In genomic region chr2:215364157-215365155, GRCh38 we compare ENCODE assay signal across 27 cellular contexts. TPM values are rescaled to one million over a fixed set of nuclear protein-coding genes. Genes with fewer than 3 reads are reported as not detected.
DNase-seq lines count a peak whose midpoint lies in the region; ATAC-seq, FAIRE-seq and TF ChIP-seq lines count a peak whose summit lies in the region.
"Had no signal": no experiment of that assay in that cellular context is flagged by ENCODE, and none has a peak within 500 bp of the region (broad histone marks: within the 10 kb centered on the region; RNA-seq: fewer than 3 reads in every experiment).

No MANE protein-coding gene starts in this region.

- H4K20me1 ChIP-seq in SK-N-SH (ENCODE audit: insufficient read depth) (peaks cover 76% of the 10 kb centered on the region), astrocyte (ENCODE audit: insufficient read depth, low read length) (peaks cover 93% of the 10 kb centered on the region), smooth muscle cell (ENCODE audit: low read depth) (peaks cover 100% of the 10 kb centered on the region)

- peaks cover 83 to 98% of the 10 kb centered on the region in 2 experiments for H3K36me3 ChIP-seq in SK-N-SH (replicated peaks in 1 of 2; ENCODE audit: control insufficient read depth in 1 of 2, insufficient read depth in 2 of 2, low read length in 1 of 2)
- H3K36me3 ChIP-seq in astrocyte (ENCODE audit: insufficient read depth, low read length): peaks cover 94% of the 10 kb centered on the region
- peaks cover 80% of the 10 kb centered on the region for H3K36me3 ChIP-seq in smooth muscle cell (ENCODE audit: low read depth)

- H3K9me3 Mint-ChIP-seq in astrocyte (ENCODE audit: unreplicated experiment): no peaks in the 10 kb centered on the region
- H3K9me3 Mint-ChIP-seq in activated T-helper 2 cell treated with anti-CD3 and anti-CD28 coated beads, Interferon-gamma antibody, Interleukin-2, Interleukin-4, amounts not matched to agents 10 μg/mL and 5 μg/mL and 100 μg/mL, durations not matched to agents 14 hours and 24 hours and 36 hours: no peaks in the 10 kb centered on the region
- H3K9me3 Mint-ChIP-seq: activated T-cell treated with anti-CD3 and anti-CD28 coated beads, Interleukin-2, amount 50 U/mL, for 24 hours; central memory CD8-positive, alpha-beta T cell had no signal

- no peak for TF ChIP-seq RAD21 in SK-N-SH (IDR thresholded peaks at IDR 0.05; ENCODE audit: low read length)

- peak overlapping the region; percentile 81 for H3K27ac Mint-ChIP-seq in astrocyte (ENCODE audit: unreplicated experiment)
- no peak overlapping the region for H3K27ac Mint-ChIP-seq in activated T-helper 2 cell treated with anti-CD3 and anti-CD28 coated beads, Interferon-gamma antibody, Interleukin-2, Interleukin-4, amounts not matched to agents 10 μg/mL and 5 μg/mL and 100 μg/mL, durations not matched to agents 14 hours and 24 hours and 36 hours
- H3K27ac Mint-ChIP-seq: activated CD8-positive, alpha-beta T cell treated with anti-CD3 and anti-CD28 coated beads, Interleukin-2, amount 10 ng/mL, durations not matched to agents 7 days and 5 days; activated T-cell treated with anti-CD3 and anti-CD28 coated beads, Interleukin-2, amount 50 U/mL, for 24 hours had no signal

- FAIRE-seq in astrocyte (lab: Jason Lieb, UNC): peak; percentile 37
- FAIRE-seq: A204.1, kidney had no signal

- H3K27me3 Mint-ChIP-seq in astrocyte (ENCODE audit: low read depth, unreplicated experiment): no peaks in the 10 kb centered on the region
- H3K27me3 Mint-ChIP-seq in activated T-helper 2 cell treated with anti-CD3 and anti-CD28 coated beads, Interferon-gamma antibody, Interleukin-2, Interleukin-4, amounts not matched to agents 10 μg/mL and 5 μg/mL and 100 μg/mL, durations not matched to agents 14 hours and 24 hours and 36 hours (ENCODE audit: low read depth): no peaks in the 10 kb centered on the region
- H3K27me3 Mint-ChIP-seq: activated T-cell treated with anti-CD3 and anti-CD28 coated beads, Interleukin-2, amount 50 U/mL, for 24 hours; central memory CD8-positive, alpha-beta T cell had no signal

- H3K36me3 Mint-ChIP-seq in astrocyte (ENCODE audit: low read depth, unreplicated experiment): peaks cover 35% of the 10 kb centered on the region
- peaks cover 37% of the 10 kb centered on the region for H3K36me3 Mint-ChIP-seq in activated T-helper 2 cell treated with anti-CD3 and anti-CD28 coated beads, Interferon-gamma antibody, Interleukin-2, Interleukin-4, amounts not matched to agents 10 μg/mL and 5 μg/mL and 100 μg/mL, durations not matched to agents 14 hours and 24 hours and 36 hours (ENCODE audit: low read depth)

- peaks cover 11% of the 10 kb centered on the region for H3K79me2 ChIP-seq in SK-N-SH (ENCODE audit: insufficient read depth)
- H3K79me2 ChIP-seq in astrocyte (ENCODE audit: insufficient read depth, low read length): no peaks in the 10 kb centered on the region
- peaks cover under 1% of the 10 kb centered on the region for H3K79me2 ChIP-seq in smooth muscle cell (ENCODE audit: low read depth)

- no peak overlapping the region for H3K4me2 ChIP-seq in SK-N-SH
- no peak overlapping the region for H3K4me2 ChIP-seq in astrocyte (ENCODE audit: low read length)
- H3K4me2 ChIP-seq in smooth muscle cell: no peak overlapping the region
- H3K4me2 ChIP-seq: BLaER1 treated with 17β-estradiol and CSF1 and Interleukin-3, amounts not matched to agents 10 nM and 100 nM had no signal

- peaks cover 45% of the 10 kb centered on the region for H3K4me1 Mint-ChIP-seq in astrocyte (ENCODE audit: low read depth, unreplicated experiment)
- no peaks in the 10 kb centered on the region for H3K4me1 Mint-ChIP-seq in activated T-helper 2 cell treated with anti-CD3 and anti-CD28 coated beads, Interferon-gamma antibody, Interleukin-2, Interleukin-4, amounts not matched to agents 10 μg/mL and 5 μg/mL and 100 μg/mL, durations not matched to agents 14 hours and 24 hours and 36 hours (ENCODE audit: low read depth)
- H3K4me1 Mint-ChIP-seq: central memory CD8-positive, alpha-beta T cell had no signal

- DNase-seq in SK-N-SH: no peak
- DNase-seq in astrocyte (ENCODE audit: low read depth): no peak
- DNase-seq in fibroblast of peridontal ligament (ENCODE audit: extremely low read depth): peak; percentile 29
- no peak for DNase-seq in smooth muscle cell (lab: John Stamatoyannopoulos, UW; ENCODE audit: unreplicated experiment)
- DNase-seq in NOMO-1 treated with DMSO at 0.1 percent for 48 hours (lab: John Stamatoyannopoulos, UW; ENCODE audit: unreplicated experiment): no peak
- DNase-seq in activated T-helper 2 cell treated with anti-CD3 and anti-CD28 coated beads, Interferon-gamma antibody, Interleukin-2, Interleukin-4, amounts not matched to agents 10 μg/mL and 5 μg/mL and 100 μg/mL, durations not matched to agents 14 hours and 24 hours and 36 hours (ENCODE audit: low spot score): no peak
- DNase-seq: activated CD4-positive, CD25-positive, alpha-beta regulatory T cell; activated CD8-positive, alpha-beta T cell treated with anti-CD3 and anti-CD28 coated beads, Interleukin-2, amount 10 ng/mL, durations not matched to agents 7 days and 5 days; activated naive CD4-positive, alpha-beta T cell treated with Interleukin-2 at 50 U/mL for 16 hours; activated T-cell treated with anti-CD3 and anti-CD28 coated beads, Interleukin-2, amount 50 U/mL, for 24 hours; amniotic stem cell; Calu3; EL; H7; kidney; NCI-H1694; NCI-H748 treated with DMSO at 0.1 percent for 48 hours; occipital lobe; stimulated activated CD4-positive, alpha-beta T cell treated with anti-CD3 and anti-CD28 coated beads, Interleukin-15, amount 100 ng/mL, for 24 hours; T1000; transverse colon had no signal

- H3K9me3 ChIP-seq in SK-N-SH: no peaks in the 10 kb centered on the region
- H3K9me3 ChIP-seq in astrocyte (ENCODE audit: insufficient read depth, low read depth, low read length): no peaks in the 10 kb centered on the region
- H3K9me3 ChIP-seq in smooth muscle cell (replicated peaks; ENCODE audit: low read depth): no peaks in the 10 kb centered on the region
- H3K9me3 ChIP-seq: BLaER1 treated with 17β-estradiol and CSF1 and Interleukin-3, amounts not matched to agents 10 nM and 100 nM; right atrium auricular region; transverse colon had no signal

- peak overlapping the region; percentile 47 for H3K4me3 Mint-ChIP-seq in astrocyte (ENCODE audit: unreplicated experiment)
- H3K4me3 Mint-ChIP-seq in activated T-helper 2 cell treated with anti-CD3 and anti-CD28 coated beads, Interferon-gamma antibody, Interleukin-2, Interleukin-4, amounts not matched to agents 10 μg/mL and 5 μg/mL and 100 μg/mL, durations not matched to agents 14 hours and 24 hours and 36 hours (ENCODE audit: low read depth): no peak overlapping the region
- H3K4me3 Mint-ChIP-seq: activated CD8-positive, alpha-beta T cell treated with anti-CD3 and anti-CD28 coated beads, Interleukin-2, amount 10 ng/mL, durations not matched to agents 7 days and 5 days; activated T-cell treated with anti-CD3 and anti-CD28 coated beads, Interleukin-2, amount 50 U/mL, for 24 hours; central memory CD8-positive, alpha-beta T cell had no signal

- CTCF ChIA-PET in SK-N-SH (lab: Yijun Ruan, JAX): interaction anchor here (1.1 kb wide), 1 partner anchor 404 kb away, joined by 4 read pairs; no protein-coding TSS in a partner anchor

- WGBS in SK-N-SH (ENCODE audit: low lambda C conversion rate): 91% methylated on average over 10 of the region's 10 CpGs
- 92% methylated on average over 10 of the region's 10 CpGs for WGBS in smooth muscle cell (ENCODE audit: low lambda C conversion rate)

- H3K9me2 ChIP-seq in SK-N-SH: no peaks in the 10 kb centered on the region

- H2AFZ ChIP-seq in SK-N-SH (ENCODE audit: low read depth) (no peak overlapping the region), astrocyte (ENCODE audit: low read depth, low read length) (no peak overlapping the region), smooth muscle cell (ENCODE audit: low read depth) (no peak overlapping the region)

- TF ChIP-seq EP300 in SK-N-SH (IDR thresholded peaks at IDR 0.05; ENCODE audit: borderline replicate concordance in 1 of 2, low read depth in 1 of 2, low read length in 1 of 2): no peak

- H3K27me3 ChIP-seq in SK-N-SH (ENCODE audit: insufficient read depth): no peaks in the 10 kb centered on the region
- H3K27me3 ChIP-seq in astrocyte (ENCODE audit: insufficient read depth, low read length): no peaks in the 10 kb centered on the region
- H3K27me3 ChIP-seq in smooth muscle cell (ENCODE audit: low read depth): no peaks in the 10 kb centered on the region
- H3K27me3 ChIP-seq: BLaER1 treated with 17β-estradiol and CSF1 and Interleukin-3, amounts not matched to agents 10 nM and 100 nM; right atrium auricular region; transverse colon had no signal

- ATAC-seq in SK-N-SH treated with all-trans-retinoic acid at 6 μM for 48 hours (peak; percentile 63), GM19035 (IDR thresholded peaks at IDR 0.05; ENCODE audit: unreplicated experiment) (no peak)
- ATAC-seq: activated CD8-positive, alpha-beta T cell treated with anti-CD3 and anti-CD28 coated beads, Interleukin-2, amount 10 ng/mL, durations not matched to agents 7 days and 5 days had no signal

- H3F3A ChIP-seq in SK-N-SH (replicated peaks; ENCODE audit: insufficient read depth) (peaks cover 98% of the 10 kb centered on the region), smooth muscle cell (ENCODE audit: low read depth) (peaks cover 95% of the 10 kb centered on the region)

- no peak overlapping the region for H3K9ac ChIP-seq in SK-N-SH
- peak overlapping the region; percentile 17 for H3K9ac ChIP-seq in astrocyte (ENCODE audit: low read length)
- H3K9ac ChIP-seq in smooth muscle cell (ENCODE audit: low read depth): no peak overlapping the region
- H3K9ac ChIP-seq: BLaER1 treated with 17β-estradiol and CSF1 and Interleukin-3, amounts not matched to agents 10 nM and 100 nM had no signal

- TF ChIP-seq CTCF in SK-N-SH (IDR thresholded peaks at IDR 0.05): no peak
- no peak for TF ChIP-seq CTCF in astrocyte (IDR thresholded peaks at IDR 0.05; ENCODE audit: insufficient read depth, low read depth, low read length)
- TF ChIP-seq CTCF in smooth muscle cell (IDR thresholded peaks at IDR 0.05; ENCODE audit: borderline replicate concordance, insufficient read depth, poor library complexity, severe bottlenecking): no peak

- POLR2A ChIA-PET in SK-N-SH (lab: Yijun Ruan, JAX): interaction anchor here (0.6 kb wide), 1 partner anchor 72 kb away, joined by 3 read pairs; no protein-coding TSS in a partner anchor

- intact Hi-C loops in activated T-helper 2 cell treated with anti-CD3 and anti-CD28 coated beads, Interferon-gamma antibody, Interleukin-2, Interleukin-4, amounts not matched to agents 10 μg/mL and 5 μg/mL and 100 μg/mL, durations not matched to agents 14 hours and 24 hours and 36 hours (cut with micrococcal nuclease): no loop called here

- H3K4me1 ChIP-seq in SK-N-SH (ENCODE audit: control insufficient read depth in 1 of 2, insufficient read depth in 2 of 2, low read depth in 1 of 2, low read length in 1 of 2) (peaks cover 0 to 3% of the 10 kb centered on the region in 2 experiments; a peak in 3 of 4 replicates), astrocyte (ENCODE audit: insufficient read depth, low read length) (no peaks in the 10 kb centered on the region), smooth muscle cell (ENCODE audit: low read depth) (no peaks in the 10 kb centered on the region)
- H3K4me1 ChIP-seq: right atrium auricular region, transverse colon had no signal

- H3K4me3 ChIP-seq in SK-N-SH (ENCODE audit: low read depth in 2 of 2, low read length in 1 of 2) (no peak overlapping the region), astrocyte (ENCODE audit: insufficient read depth, low read depth, low read length) (no peak overlapping the region), smooth muscle cell (no peak overlapping the region)
- H3K4me3 ChIP-seq: BLaER1 treated with 17β-estradiol and CSF1 and Interleukin-3, amounts not matched to agents 10 nM and 100 nM; right atrium auricular region; transverse colon had no signal

- H3K27ac ChIP-seq in SK-N-SH (ENCODE audit: low read depth in 2 of 2, low read length in 1 of 2) (peak overlapping the region in 1 of 2 experiments; percentile 57; a peak in 2 of 4 replicates), astrocyte (ENCODE audit: low read depth, low read length) (peak overlapping the region; percentile 43), smooth muscle cell (ENCODE audit: low read depth) (peak overlapping the region; percentile 84)
- H3K27ac ChIP-seq: BLaER1 treated with 17β-estradiol and CSF1 and Interleukin-3, amounts not matched to agents 10 nM and 100 nM; right atrium auricular region; transverse colon had no signal

RNA-seq across cellular contexts. Expression of gene ATIC, which starts 52.6 kb away (rescaled TPM):
- polyA plus RNA-seq in SK-N-SH (2012; rRNA removed) (108 and 128 TPM in 2 replicates), smooth muscle cell (67.7 and 87.3 TPM in 2 replicates)
- 122 and 133 TPM in 2 replicates for polyA plus RNA-seq in SK-N-SH (2012; cell fraction: cytosol; rRNA removed)
- 126 and 149 TPM in 2 replicates for polyA plus RNA-seq in SK-N-SH (2012; cell fraction: nucleus; rRNA removed)
- total RNA-seq in astrocyte (59.9 and 61.1 TPM in 2 replicates), smooth muscle cell (10.7 and 28.3 TPM in 2 replicates)
- total RNA-seq in activated T-helper 2 cell treated with anti-CD3 and anti-CD28 coated beads, Interferon-gamma antibody, Interleukin-2, Interleukin-4, amounts not matched to agents 10 μg/mL and 5 μg/mL and 100 μg/mL, durations not matched to agents 14 hours and 24 hours and 36 hours: 284 and 296 TPM in 2 replicates
